In genomic region chr7:23075571-23075970, GRCh38 we compare ENCODE assay signal across 16 cellular contexts.
"Had no signal": no experiment of that assay in that cellular context is flagged by ENCODE, and none has a peak within 500 bp of the region (broad histone marks: within the 10 kb centered on the region; RNA-seq: fewer than 3 reads in every experiment).

No MANE protein-coding gene starts in this region.

- H3K27ac ChIP-seq: left lung, ovary, skin epidermis, tibial nerve, vagina had no signal

- H3K27me3 ChIP-seq: left lung, ovary, tibial nerve, vagina had no signal

- ATAC-seq: activated CD8-positive, alpha-beta memory T cell treated with anti-CD3 and anti-CD28 coated beads, Interleukin-2, amount 10 ng/mL, durations not matched to agents 7 days and 5 days; esophagus mucosa; T-helper 17 cell had no signal

- H3K4me3 ChIP-seq: left lung, ovary, skin epidermis, tibial nerve, vagina had no signal

- H3K9me3 ChIP-seq: left lung, ovary, tibial nerve, vagina had no signal

- H3K4me1 ChIP-seq: left lung, vagina had no signal

- FAIRE-seq: islet of Langerhans had no signal

- H3K36me3 ChIP-seq: left lung, ovary, tibial nerve, vagina had no signal

- DNase-seq: activated CD4-positive, alpha-beta T cell treated with anti-CD3 and anti-CD28 coated beads, Interleukin-2, amount 50 U/mL, for 4 hours; activated CD4-positive, CD25-positive, alpha-beta regulatory T cell treated with anti-CD3 and anti-CD28 coated beads, Interleukin-2, amount 50 U/mL, for 72 hours; activated CD8-positive, alpha-beta memory T cell treated with anti-CD3 and anti-CD28 coated beads, Interleukin-2, amount 10 ng/mL, durations not matched to agents 7 days and 5 days; activated gamma-delta T cell; activated T-cell treated with anti-CD3 and anti-CD28 coated beads, Interleukin-2, amount 50 U/mL, for 24 hours; glutamatergic neuron; left lung; mesendoderm; ovary; retina; T-helper 17 cell had no signal
